In genomic region chr5:150446583-150446982, GRCh38 we compare ENCODE assay signal across 16 cellular contexts. TPM values are rescaled to one million over a fixed set of nuclear protein-coding genes. Genes with fewer than 3 reads are reported as not detected.
DNase-seq lines count a peak whose midpoint lies in the region; ATAC-seq, FAIRE-seq and TF ChIP-seq lines count a peak whose summit lies in the region.
"Had no signal": no experiment of that assay in that cellular context is flagged by ENCODE, and none has a peak within 500 bp of the region (broad histone marks: within the 10 kb centered on the region; RNA-seq: fewer than 3 reads in every experiment).

No MANE protein-coding gene starts in this region.

- TF ChIP-seq EP300 in HepG2 (IDR thresholded peaks at IDR 0.05; ENCODE audit: low read depth in 2 of 2, low read length in 2 of 2) (no peak), HepG2 (CRISPR knock-in tag; IDR thresholded peaks at IDR 0.05; ENCODE audit: borderline replicate concordance) (no peak)

- no peaks in the 10 kb centered on the region for H3K9me3 ChIP-seq in HepG2 (ENCODE audit: low read length)
- H3K9me3 ChIP-seq in right lobe of liver, result no peaks in the 10 kb centered on the region
- no peaks in the 10 kb centered on the region for H3K9me3 ChIP-seq in PC-3 (ENCODE audit: low read length)
- no peaks in the 10 kb centered on the region for H3K9me3 ChIP-seq in kidney (ENCODE audit: control insufficient read depth in 1 of 2, low read length in 2 of 2)
- no peaks in the 10 kb centered on the region for H3K9me3 ChIP-seq in small intestine (ENCODE audit: control insufficient read depth, low read depth)
- H3K9me3 ChIP-seq: SJCRH30 had no signal

- in situ Hi-C loops in HepG2 (cut with HindIII; ENCODE audit: extremely low pct_ligation_motif_present, low pct_unique_long_range_greater_than_20kb), result loop anchor here (10.0 kb wide), 1 partner anchor 152 kb away; no protein-coding TSS in a partner anchor

- H4K20me1 ChIP-seq in HepG2 (ENCODE audit: insufficient read depth, low read length), result peaks cover 56% of the 10 kb centered on the region
- H4K20me1 ChIP-seq in PC-3 (ENCODE audit: low read length), result peaks cover 62% of the 10 kb centered on the region

- H3K4me1 ChIP-seq in HepG2 (ENCODE audit: insufficient read depth, low read length), result peaks cover 33% of the 10 kb centered on the region
- H3K4me1 ChIP-seq in right lobe of liver, result peaks cover 0 to 10% (median 0%) of the 10 kb centered on the region in 4 donors
- H3K4me1 ChIP-seq in PC-3 (ENCODE audit: insufficient read depth, low read length), result peaks cover 11% of the 10 kb centered on the region
- peaks cover 11 to 12% of the 10 kb centered on the region in 2 donors for H3K4me1 ChIP-seq in kidney (ENCODE audit: control insufficient read depth in 1 of 2, insufficient read depth in 1 of 2, low read depth in 1 of 2, low read length in 2 of 2)
- H3K4me1 ChIP-seq in small intestine (ENCODE audit: control insufficient read depth in 2 of 2, insufficient read depth in 1 of 2, low read depth in 1 of 2, low read length in 1 of 2), result peaks cover 0 to 3% of the 10 kb centered on the region in 2 donors

- TF ChIP-seq POLR2A in HepG2 (IDR thresholded peaks at IDR 0.05; ENCODE audit: insufficient read depth in 1 of 2, low read depth in 2 of 2, low read length in 2 of 2) (peak in 1 of 2 experiments; percentile 43; a peak in 1 of 4 replicates), right lobe of liver (IDR thresholded peaks at IDR 0.05) (no peak)

- peaks cover 23 to 37% of the 10 kb centered on the region in 2 donors for H3K4me1 Mint-ChIP-seq in effector memory CD8-positive, alpha-beta T cell (ENCODE audit: low read depth in 2 of 2)
- peaks cover 37% of the 10 kb centered on the region for H3K4me1 Mint-ChIP-seq in stimulated activated memory B cell treated with anti-CD40 and anti-IgM and Interleukin-4, amounts not matched to agents 10 μg/mL and 1 μg/mL and 100 μg/mL, for 72 hours

- 94% methylated on average over 6 of the region's 6 CpGs for WGBS in HepG2 (ENCODE audit: low lambda C conversion rate)
- WGBS in right lobe of liver (ENCODE audit: insufficient coverage, low coverage, low lambda C conversion rate, missing lambda C conversion rate), result 90% methylated on average over 6 of the region's 6 CpGs
- 87 to 92% (median 90%) methylated on average over 6 of the region's 6 CpGs for WGBS in small intestine, 3 donors

- H3K9ac ChIP-seq in HepG2 (ENCODE audit: insufficient read depth, low read depth, low read length), result no peak overlapping the region
- H3K9ac ChIP-seq in PC-3 (ENCODE audit: low read length), result no peak overlapping the region
- H3K9ac ChIP-seq in kidney (ENCODE audit: low read length in 2 of 2), result no peak overlapping the region

- peak overlapping the region in 1 of 2 donors; percentile 37 for H3K4me3 Mint-ChIP-seq in effector memory CD8-positive, alpha-beta T cell
- peak overlapping the region; percentile 20 for H3K4me3 Mint-ChIP-seq in stimulated activated memory B cell treated with anti-CD40 and anti-IgM and Interleukin-4, amounts not matched to agents 10 μg/mL and 1 μg/mL and 100 μg/mL, for 72 hours
- H3K4me3 Mint-ChIP-seq: CD14-positive monocyte had no signal

- BruUV-seq in HepG2 (replicated peaks; lab: Mats Ljungman, UMichigan), result no TSS peak
- BruUV-seq in PC-3 (replicated peaks; lab: Mats Ljungman, UMichigan), result no TSS peak

- no peaks in the 10 kb centered on the region for H3K27me3 Mint-ChIP-seq in effector memory CD8-positive, alpha-beta T cell
- H3K27me3 Mint-ChIP-seq in stimulated activated memory B cell treated with anti-CD40 and anti-IgM and Interleukin-4, amounts not matched to agents 10 μg/mL and 1 μg/mL and 100 μg/mL, for 72 hours, result no peaks in the 10 kb centered on the region

- H3K9me3 Mint-ChIP-seq in effector memory CD8-positive, alpha-beta T cell, result no peaks in the 10 kb centered on the region
- H3K9me3 Mint-ChIP-seq in stimulated activated memory B cell treated with anti-CD40 and anti-IgM and Interleukin-4, amounts not matched to agents 10 μg/mL and 1 μg/mL and 100 μg/mL, for 72 hours, result no peaks in the 10 kb centered on the region

- H3K9me2 ChIP-seq in PC-3 (replicated peaks; ENCODE audit: low read length), result no peaks in the 10 kb centered on the region

- H3K79me2 ChIP-seq in HepG2 (ENCODE audit: insufficient read depth, low read length) (peaks cover 35% of the 10 kb centered on the region), PC-3 (ENCODE audit: low read length) (peaks cover 37% of the 10 kb centered on the region)

- H2AFZ ChIP-seq in HepG2 (ENCODE audit: low read length) (no peak overlapping the region), PC-3 (ENCODE audit: low read length) (no peak overlapping the region)

- TF ChIP-seq CTCF in HepG2 (CRISPR knock-in tag; IDR thresholded peaks at IDR 0.05) (no peak), right lobe of liver (IDR thresholded peaks at IDR 0.05) (no peak), PC-3 (conservative IDR thresholded peaks at IDR 0.05; ENCODE audit: low read depth, low read length) (no peak), kidney (IDR thresholded peaks at IDR 0.05; ENCODE audit: borderline replicate concordance, extremely low read depth, insufficient read depth) (no peak)

- H3K36me3 ChIP-seq in HepG2 (replicated peaks in 1 of 2; ENCODE audit: control insufficient read depth in 1 of 2, insufficient read depth in 2 of 2, low read length in 2 of 2) (peaks cover 19 to 45% of the 10 kb centered on the region in 2 experiments), right lobe of liver (peaks cover 25 to 50% (median 38%) of the 10 kb centered on the region in 4 donors), PC-3 (ENCODE audit: low read depth, low read length) (peaks cover 59% of the 10 kb centered on the region), kidney (ENCODE audit: control insufficient read depth in 1 of 2, insufficient read depth in 2 of 2, low read length in 2 of 2) (peaks cover 40 to 43% of the 10 kb centered on the region in 2 donors), small intestine (ENCODE audit: control insufficient read depth in 2 of 2, insufficient read depth in 2 of 2, low read length in 2 of 2) (peaks cover 11 to 33% of the 10 kb centered on the region in 2 donors)

- no peaks in the 10 kb centered on the region; a peak in 1 of 5 replicates for H3K27me3 ChIP-seq in HepG2 (ENCODE audit: control insufficient read depth in 1 of 2, insufficient read depth in 2 of 2, low read length in 2 of 2)
- no peaks in the 10 kb centered on the region for H3K27me3 ChIP-seq in right lobe of liver
- H3K27me3 ChIP-seq in PC-3 (ENCODE audit: low read length), result no peaks in the 10 kb centered on the region
- no peaks in the 10 kb centered on the region for H3K27me3 ChIP-seq in small intestine (ENCODE audit: control insufficient read depth in 2 of 2, insufficient read depth in 2 of 2, low read length in 2 of 2)
- H3K27me3 ChIP-seq: SJCRH30 had no signal

- H3K27ac ChIP-seq in HepG2 (ENCODE audit: extremely low read length, insufficient read depth, low read length) (no peak overlapping the region), right lobe of liver (no peak overlapping the region), PC-3 (ENCODE audit: low read length) (no peak overlapping the region), kidney (ENCODE audit: low read depth in 2 of 2, low read length in 2 of 2) (no peak overlapping the region), small intestine (ENCODE audit: low read depth in 1 of 2, low read length in 1 of 2) (no peak overlapping the region)
- H3K27ac ChIP-seq: SJCRH30 had no signal

- peak overlapping the region; percentile 89 for H3K4me2 ChIP-seq in HepG2 (ENCODE audit: low read depth, low read length)
- peak overlapping the region; percentile 96; the same call in 1 of the 2 replicates for H3K4me2 ChIP-seq in PC-3 (ENCODE audit: low read length)

- intact Hi-C loops in HepG2 (cut with micrococcal nuclease; ENCODE audit: unreplicated experiment), result no loop called here
- intact Hi-C loops in right lobe of liver (cut with DNase I), result no loop called here
- intact Hi-C loops in PC-3 (cut with micrococcal nuclease), result no loop called here
- intact Hi-C loops in kidney (cut with DNase I), result no loop called here

- peaks cover 75% of the 10 kb centered on the region for H3K36me3 Mint-ChIP-seq in effector memory CD8-positive, alpha-beta T cell (ENCODE audit: insufficient read depth)
- peaks cover 56% of the 10 kb centered on the region for H3K36me3 Mint-ChIP-seq in stimulated activated memory B cell treated with anti-CD40 and anti-IgM and Interleukin-4, amounts not matched to agents 10 μg/mL and 1 μg/mL and 100 μg/mL, for 72 hours

- TF ChIP-seq RAD21 in HepG2 (CRISPR knock-in tag; IDR thresholded peaks at IDR 0.05), result no peak

- DNase-seq in HepG2 (ENCODE audit: low spot score) (no peak), right lobe of liver (no peak), PC-3 (no peak), A172 (ENCODE audit: low spot score) (no peak), kidney (no peak), small intestine (no peak)
- DNase-seq in effector memory CD8-positive, alpha-beta T cell, result no peak
- DNase-seq: activated gamma-delta T cell treated with Interleukin-2 at 50 U/mL for 16 hours, dermis blood vessel endothelial cell, NCI-H187 treated with DMSO at 0.1 percent for 48 hours, NCI-H82, right cardiac atrium, SJCRH30, substantia nigra had no signal

- H3K27ac Mint-ChIP-seq in effector memory CD8-positive, alpha-beta T cell, result peak overlapping the region; percentile 83 to 99
- peak overlapping the region; percentile 54 for H3K27ac Mint-ChIP-seq in stimulated activated memory B cell treated with anti-CD40 and anti-IgM and Interleukin-4, amounts not matched to agents 10 μg/mL and 1 μg/mL and 100 μg/mL, for 72 hours

- POLR2A ChIA-PET in HepG2 (lab: Yijun Ruan, JAX), result no interaction called here
- POLR2A ChIA-PET in PC-3 (lab: Charles Lee; ENCODE audit: unreplicated experiment), result no interaction called here

- ATAC-seq in HepG2, result no peak
- no peak for ATAC-seq in right lobe of liver
- ATAC-seq in PC-3, result no peak
- ATAC-seq in effector memory CD8-positive, alpha-beta T cell (replicated peaks), result no peak
- ATAC-seq in stimulated activated memory B cell treated with anti-CD40 and anti-IgM and Interleukin-4, amounts not matched to agents 10 μg/mL and 1 μg/mL and 100 μg/mL, for 72 hours, result no peak
- ATAC-seq: right cardiac atrium had no signal

- H3F3A ChIP-seq in PC-3 (ENCODE audit: low read length, unreplicated experiment), result peaks cover 16% of the 10 kb centered on the region

- H3K4me3 ChIP-seq in HepG2 (replicated peaks in 1 of 3; ENCODE audit: insufficient read depth in 1 of 3, low read depth in 2 of 3, low read length in 3 of 3) (no peak overlapping the region), right lobe of liver (no peak overlapping the region), PC-3 (ENCODE audit: low read length) (no peak overlapping the region), kidney (ENCODE audit: low read length in 2 of 2) (no peak overlapping the region), small intestine (ENCODE audit: low read depth in 1 of 2, low read length in 2 of 2) (no peak overlapping the region)
- H3K4me3 ChIP-seq: SJCRH30 had no signal

- FAIRE-seq in HepG2 (lab: Jason Lieb, UNC), result no peak
- FAIRE-seq in kidney (lab: Jason Lieb, UNC), result no peak
- no peak for FAIRE-seq in small intestine (lab: Jason Lieb, UNC)

- CTCF ChIA-PET in HepG2 (lab: Yijun Ruan, JAX; ENCODE audit: low intra/inter-chr PET ratio, low total read pairs), result no interaction called here
- CTCF ChIA-PET in PC-3 (lab: Charles Lee), result no interaction called here

RNA-seq across cellular contexts. Expression of gene RPS14, which starts 3.0 kb away (rescaled TPM):
- total RNA-seq in HepG2 (2016; rRNA removed; fragmentation: Illumina TruSeq; extraction: Trizol), result 2,116 and 2,466 TPM in 2 replicates
- total RNA-seq in HepG2 (2016; cell fraction: cytosol; rRNA removed; fragmentation: Illumina TruSeq; extraction: Trizol; ENCODE audit: low read depth), result 3,305 and 3,520 TPM in 2 replicates
- total RNA-seq in HepG2 (2016; cell fraction: insoluble cytoplasmic fraction; rRNA removed; fragmentation: Illumina TruSeq; extraction: Trizol), result 2,149 and 2,588 TPM in 2 replicates
- total RNA-seq in HepG2 (2016; cell fraction: membrane; rRNA removed; fragmentation: Illumina TruSeq; extraction: Trizol), result 4,929 and 5,069 TPM in 2 replicates
- 644 and 721 TPM in 2 replicates for total RNA-seq in HepG2 (2016; cell fraction: nucleus; rRNA removed; fragmentation: Illumina TruSeq; extraction: Trizol)
- polyA plus RNA-seq in HepG2 (2011; rRNA removed), result 3,058 and 3,295 TPM in 2 replicates
- 6,315 and 8,239 TPM in 2 replicates for polyA plus RNA-seq in HepG2 (2011; cell fraction: cytosol; rRNA removed)
- polyA plus RNA-seq in HepG2 (2011; cell fraction: nucleus; rRNA removed), result 1,184 and 1,580 TPM in 2 replicates
- 3,506 and 4,895 TPM in 2 replicates for polyA plus RNA-seq in HepG2 (2012)
- 3,347 and 3,785 TPM in 2 replicates for polyA plus RNA-seq in HepG2 (2016; cell fraction: cytosol; fragmentation: Illumina TruSeq; extraction: Trizol; ENCODE audit: low read depth)
- polyA plus RNA-seq in HepG2 (2016; cell fraction: insoluble cytoplasmic fraction; fragmentation: Illumina TruSeq; extraction: Trizol; ENCODE audit: low read depth), result 2,246 and 2,277 TPM in 2 replicates
- 4,452 and 4,569 TPM in 2 replicates for polyA plus RNA-seq in HepG2 (2016; cell fraction: membrane; fragmentation: Illumina TruSeq; extraction: Trizol; ENCODE audit: low read depth)
- polyA plus RNA-seq in HepG2 (2016; cell fraction: nucleus; fragmentation: Illumina TruSeq; extraction: Trizol; ENCODE audit: insufficient read depth, low read depth), result 1,056 and 1,136 TPM in 2 replicates
- 795 and 1,496 TPM in 2 replicates for polyA minus RNA-seq in HepG2 (2011; rRNA and poly(A)+ RNA removed; ENCODE audit: low replicate concordance)
- 375 and 432 TPM in 2 replicates for polyA minus RNA-seq in HepG2 (2011; cell fraction: cytosol; rRNA and poly(A)+ RNA removed)
- polyA minus RNA-seq in HepG2 (2011; cell fraction: nucleus; rRNA and poly(A)+ RNA removed), result 180 and 283 TPM in 2 replicates
- 100 to 1,000 TPM; 573 to 800 (median 663) TPM for total RNA-seq in right lobe of liver
- 2,005 and 2,031 TPM in 2 replicates for total RNA-seq in PC-3 (2014; rRNA removed)
- total RNA-seq in A172 (2014; rRNA removed; shearing (Covaris generic)), result 2,916 and 3,804 TPM in 2 replicates
- total RNA-seq in kidney, result 1,504 TPM
- polyA plus RNA-seq in kidney (ENCODE audit: insufficient read depth, low read depth, low replicate concordance), result 1,994 TPM
- 1,000 to 10,000 TPM; 2,980 to 5,825 (median 5,408) TPM for polyA plus RNA-seq in small intestine

RNA-seq across cellular contexts. Expression of gene CD74, which starts 33.9 kb away (rescaled TPM):
- total RNA-seq in HepG2 (2016; rRNA removed; fragmentation: Illumina TruSeq; extraction: Trizol) (30.1 and 84.4 TPM in 2 replicates), right lobe of liver (100 to 1,000 TPM in 5 of 6 experiments, 10 to 100 TPM in 1; 68.4 to 549 (median 211) TPM), PC-3 (2014; rRNA removed) (0.22 and 0.52 TPM in 2 replicates), kidney (2,003 TPM)
- 19.1 and 22.1 TPM in 2 replicates for total RNA-seq in HepG2 (2016; cell fraction: cytosol; rRNA removed; fragmentation: Illumina TruSeq; extraction: Trizol; ENCODE audit: low read depth)
- total RNA-seq in HepG2 (2016; cell fraction: insoluble cytoplasmic fraction; rRNA removed; fragmentation: Illumina TruSeq; extraction: Trizol), result 30.1 and 86.9 TPM in 2 replicates
- total RNA-seq in HepG2 (2016; cell fraction: membrane; rRNA removed; fragmentation: Illumina TruSeq; extraction: Trizol), result 23.8 and 31.1 TPM in 2 replicates
- total RNA-seq in HepG2 (2016; cell fraction: nucleus; rRNA removed; fragmentation: Illumina TruSeq; extraction: Trizol), result 88.0 and 96.2 TPM in 2 replicates
- polyA plus RNA-seq in HepG2 (2011; rRNA removed) (34.1 and 56.4 TPM in 2 replicates), kidney (ENCODE audit: insufficient read depth, low read depth, low replicate concordance) (1,887 TPM), small intestine (100 to 1,000 TPM; 288 to 939 (median 792) TPM)
- polyA plus RNA-seq in HepG2 (2011; cell fraction: cytosol; rRNA removed), result 24.7 and 30.8 TPM in 2 replicates
- 26.5 and 30.9 TPM in 2 replicates for polyA plus RNA-seq in HepG2 (2011; cell fraction: nucleus; rRNA removed)
- 73.1 and 87.1 TPM in 2 replicates for polyA plus RNA-seq in HepG2 (2012)
- 44.1 and 51.7 TPM in 2 replicates for polyA plus RNA-seq in HepG2 (2016; cell fraction: cytosol; fragmentation: Illumina TruSeq; extraction: Trizol; ENCODE audit: low read depth)
- polyA plus RNA-seq in HepG2 (2016; cell fraction: insoluble cytoplasmic fraction; fragmentation: Illumina TruSeq; extraction: Trizol; ENCODE audit: low read depth), result 52.1 and 69.3 TPM in 2 replicates
- 51.1 and 54.1 TPM in 2 replicates for polyA plus RNA-seq in HepG2 (2016; cell fraction: membrane; fragmentation: Illumina TruSeq; extraction: Trizol; ENCODE audit: low read depth)
- polyA plus RNA-seq in HepG2 (2016; cell fraction: nucleus; fragmentation: Illumina TruSeq; extraction: Trizol; ENCODE audit: insufficient read depth, low read depth), result 232 and 243 TPM in 2 replicates
- polyA minus RNA-seq in HepG2 (2011; rRNA and poly(A)+ RNA removed; ENCODE audit: low replicate concordance), result 2.5 and 52.0 TPM in 2 replicates
- 21.3 and 26.3 TPM in 2 replicates for polyA minus RNA-seq in HepG2 (2011; cell fraction: cytosol; rRNA and poly(A)+ RNA removed)
- 11.5 and 16.5 TPM in 2 replicates for polyA minus RNA-seq in HepG2 (2011; cell fraction: nucleus; rRNA and poly(A)+ RNA removed)
- 1.1 TPM in 1 of 2 replicates, not detected in the other for total RNA-seq in A172 (2014; rRNA removed; shearing (Covaris generic))
